Comparison of ENCODE assay signal across 9 cellular contexts in genomic region chr1:38026592-38027200, GRCh38. TPM values are rescaled to one million over a fixed set of nuclear protein-coding genes. Genes with fewer than 3 reads are reported as not detected.
DNase-seq lines count a peak whose midpoint lies in the region; ATAC-seq, FAIRE-seq and TF ChIP-seq lines count a peak whose summit lies in the region.
"Had no signal": no experiment of that assay in that cellular context is flagged by ENCODE, and none has a peak within 500 bp of the region (broad histone marks: within the 10 kb centered on the region; RNA-seq: fewer than 3 reads in every experiment).

No MANE protein-coding gene starts in this region.

- H3K4me1 Mint-ChIP-seq in type B pancreatic cell (ENCODE audit: unreplicated experiment), result peaks cover 22% of the 10 kb centered on the region
- H3K4me1 Mint-ChIP-seq in stimulated activated memory B cell treated with anti-CD40 and anti-IgM and Interleukin-4, amounts not matched to agents 10 μg/mL and 1 μg/mL and 100 μg/mL, for 72 hours, result peaks cover 53% of the 10 kb centered on the region

- POLR2A ChIA-PET in K562 (lab: Yijun Ruan, JAX), result interaction anchor here (0.6 to 7.5 kb wide), 9 partner anchors 8 to 554 kb away, joined by 3 to 71 read pairs (median 7); partner anchors contain the start of gene UTP11

- peaks cover 3% of the 10 kb centered on the region; the same call in 1 of the 3 replicates for H3K79me2 ChIP-seq in K562 (ENCODE audit: control insufficient read depth, insufficient read depth, low read length)

- peak; percentile 80 for FAIRE-seq in K562 (lab: Jason Lieb, UNC)

- H3K9me3 ChIP-seq in BE2C, result no peaks in the 10 kb centered on the region
- no peaks in the 10 kb centered on the region for H3K9me3 ChIP-seq in K562 (replicated peaks; ENCODE audit: control insufficient read depth, insufficient read depth, low read depth, low read length)
- H3K9me3 ChIP-seq: thoracic aorta had no signal

- peaks cover 12% of the 10 kb centered on the region for H3K36me3 Mint-ChIP-seq in type B pancreatic cell
- H3K36me3 Mint-ChIP-seq in stimulated activated memory B cell treated with anti-CD40 and anti-IgM and Interleukin-4, amounts not matched to agents 10 μg/mL and 1 μg/mL and 100 μg/mL, for 72 hours, result peaks cover 36% of the 10 kb centered on the region

- TF ChIP-seq POLR2A in K562 (conservative IDR thresholded peaks at IDR 0.05), result no peak; the same call in 1 of the 2 replicates

- CTCF ChIA-PET in K562 (lab: Yijun Ruan, JAX; ENCODE audit: low intra/inter-chr PET ratio), result interaction anchor here (0.6 kb wide), 3 partner anchors 551 to 1054 kb away, joined by 3 to 5 read pairs (median 4); no protein-coding TSS in a partner anchor

- peak; percentile 70 to 74 for TF ChIP-seq RAD21 in K562 (CRISPR knock-in tag; conservative IDR thresholded peaks at IDR 0.05 in 1 of 2, IDR thresholded peaks at IDR 0.05 in 1 of 2)

- TF ChIP-seq EP300 in K562 (IDR thresholded peaks at IDR 0.05; ENCODE audit: low read length), result no peak

- ATAC-seq in K562 (peak; percentile 69), left lobe of liver (peak; percentile 59)
- no peak for ATAC-seq in stimulated activated memory B cell treated with anti-CD40 and anti-IgM and Interleukin-4, amounts not matched to agents 10 μg/mL and 1 μg/mL and 100 μg/mL, for 72 hours

- WGBS in K562 (ENCODE audit: insufficient coverage, low coverage, missing lambda C conversion rate), result 83% methylated on average over 8 of the region's 8 CpGs

- H3K27ac Mint-ChIP-seq in type B pancreatic cell, result peak overlapping the region; percentile 9
- H3K27ac Mint-ChIP-seq in stimulated activated memory B cell treated with anti-CD40 and anti-IgM and Interleukin-4, amounts not matched to agents 10 μg/mL and 1 μg/mL and 100 μg/mL, for 72 hours, result no peak overlapping the region

- H3K36me3 ChIP-seq in BE2C, result no peaks in the 10 kb centered on the region
- H3K36me3 ChIP-seq in K562 (ENCODE audit: control insufficient read depth, insufficient read depth, low read length), result peaks cover 58% of the 10 kb centered on the region

- H3K4me1 ChIP-seq in BE2C, result peaks cover 31% of the 10 kb centered on the region
- peaks cover 10 to 34% of the 10 kb centered on the region in 2 experiments; a peak in 4 of 5 replicates for H3K4me1 ChIP-seq in K562 (replicated peaks in 1 of 2; ENCODE audit: control insufficient read depth in 2 of 2, insufficient read depth in 2 of 2, low read length in 2 of 2)

- no peak overlapping the region for H3K4me3 Mint-ChIP-seq in type B pancreatic cell
- no peak overlapping the region for H3K4me3 Mint-ChIP-seq in stimulated activated memory B cell treated with anti-CD40 and anti-IgM and Interleukin-4, amounts not matched to agents 10 μg/mL and 1 μg/mL and 100 μg/mL, for 72 hours

- H3K9ac ChIP-seq in K562 (ENCODE audit: insufficient read depth in 1 of 2, low read depth in 2 of 2, low read length in 2 of 2), result peak overlapping the region in 1 of 2 experiments; percentile 42; a peak in 2 of 4 replicates

- no peaks in the 10 kb centered on the region for H3K9me1 ChIP-seq in K562 (ENCODE audit: control insufficient read depth, insufficient read depth, low read length)

- H2AFZ ChIP-seq in K562 (ENCODE audit: low read depth, low read length), result no peak overlapping the region

- TF ChIP-seq CTCF in BE2C (IDR thresholded peaks at IDR 0.05; ENCODE audit: low read depth, low read length) (peak; percentile 76), GM12875 (IDR thresholded peaks at IDR 0.05; ENCODE audit: borderline replicate concordance, insufficient read depth, low read depth, low read length) (peak; percentile 64), K562 (IDR thresholded peaks at IDR 0.05 in 2 of 3, conservative IDR thresholded peaks at IDR 0.05 in 1 of 3; ENCODE audit: insufficient read depth in 2 of 3, low read depth in 1 of 3, low read length in 3 of 3) (peak; percentile 67 to 82 (median 77)), type B pancreatic cell (conservative IDR thresholded peaks at IDR 0.05) (peak; percentile 86)

- no TSS peak for BruUV-seq in K562 (replicated peaks; lab: Mats Ljungman, UMichigan)

- H3K9me3 Mint-ChIP-seq in type B pancreatic cell, result no peaks in the 10 kb centered on the region
- no peaks in the 10 kb centered on the region for H3K9me3 Mint-ChIP-seq in stimulated activated memory B cell treated with anti-CD40 and anti-IgM and Interleukin-4, amounts not matched to agents 10 μg/mL and 1 μg/mL and 100 μg/mL, for 72 hours

- no peaks in the 10 kb centered on the region for H3K27me3 ChIP-seq in BE2C
- no peaks in the 10 kb centered on the region for H3K27me3 ChIP-seq in K562 (ENCODE audit: control insufficient read depth in 2 of 2, insufficient read depth in 2 of 2, low read length in 2 of 2)

- DNase-seq in BE2C, result peak; percentile 62
- peak; percentile 46 for DNase-seq in NCI-H526 treated with DMSO at 0.1 percent for 48 hours (lab: John Stamatoyannopoulos, UW)
- peak in 2 of 4 experiments; percentile 58 to 65 for DNase-seq in K562 (ENCODE audit: extremely low read depth in 1 of 4, low spot score in 3 of 4)
- no peak for DNase-seq in left lobe of liver (ENCODE audit: low spot score)
- DNase-seq in type B pancreatic cell (ENCODE audit: extremely low spot score, unreplicated experiment), result peak; percentile 74
- DNase-seq in cerebellar nuclear complex (lab: John Stamatoyannopoulos, UW), result no peak

- H3K27me3 Mint-ChIP-seq in type B pancreatic cell, result no peaks in the 10 kb centered on the region
- no peaks in the 10 kb centered on the region for H3K27me3 Mint-ChIP-seq in stimulated activated memory B cell treated with anti-CD40 and anti-IgM and Interleukin-4, amounts not matched to agents 10 μg/mL and 1 μg/mL and 100 μg/mL, for 72 hours

- peaks cover 21% of the 10 kb centered on the region for H4K20me1 ChIP-seq in K562 (replicated peaks; ENCODE audit: control insufficient read depth, insufficient read depth, low read length)

- no peak overlapping the region for H3K4me3 ChIP-seq in BE2C (ENCODE audit: low read depth, low read length)
- H3K4me3 ChIP-seq in GM12875 (ENCODE audit: low read depth, low read length), result no peak overlapping the region
- H3K4me3 ChIP-seq in K562, result no peak overlapping the region
- H3K4me3 ChIP-seq: thoracic aorta had no signal

- in situ Hi-C loops in K562 (cut with MboI), result loop anchor here (25.0 kb wide), 1 partner anchor 561 kb away; no protein-coding TSS in a partner anchor

- intact Hi-C loops in K562 (cut with micrococcal nuclease), result no loop called here

- no peak overlapping the region for H3K27ac ChIP-seq in K562 (ENCODE audit: extremely low read depth, low read depth, low read length)
- H3K27ac ChIP-seq: thoracic aorta had no signal

- no peak overlapping the region for H3K4me2 ChIP-seq in K562 (ENCODE audit: insufficient read depth, low read length)

RNA-seq across cellular contexts. Expression of gene UTP11, which starts 14.2 kb away (rescaled TPM):
- 27.7 TPM for polyA plus RNA-seq in BE2C (2012; ENCODE audit: insufficient read depth, insufficient read length, low read depth)
- total RNA-seq in K562 (2011; cell fraction: chromatin; rRNA removed; ENCODE audit: low replicate concordance), result 67.0 and 115 TPM in 2 replicates
- total RNA-seq in K562 (2011; cell fraction: nucleolus; rRNA removed), result 37.6 and 49.2 TPM in 2 replicates
- 97.2 and 146 TPM in 2 replicates for total RNA-seq in K562 (2011; cell fraction: nucleoplasm; rRNA removed)
- total RNA-seq in K562 (2014; rRNA removed), result 125 and 137 TPM in 2 replicates
- total RNA-seq in K562 (2014; rRNA removed; fragmentation: Illumina TruSeq; extraction: Trizol), result 215 and 251 TPM in 2 replicates
- total RNA-seq in K562 (2015; rRNA removed; fragmentation: Illumina TruSeq; extraction: Trizol), result 214 and 221 TPM in 2 replicates
- total RNA-seq in K562 (2021), result 124 and 129 TPM in 2 replicates
- 67.6 and 91.1 TPM in 2 replicates for polyA plus RNA-seq in K562 (2011; rRNA removed)
- 22.4 and 42.7 TPM in 2 replicates for polyA plus RNA-seq in K562 (2011; cell fraction: cytosol; rRNA removed)
- polyA plus RNA-seq in K562 (2011; cell fraction: nucleus; rRNA removed), result 18.0 and 28.1 TPM in 2 replicates
- 76.5 and 96.7 TPM in 2 replicates for polyA plus RNA-seq in K562 (2012)
- 329 and 378 TPM in 2 replicates for polyA plus RNA-seq in K562 (2014; fragmentation: Illumina TruSeq; extraction: Trizol)
- 100 to 1,000 TPM; 269 to 303 TPM for polyA plus RNA-seq in K562 (2014; fragmentation: Nextera tagmentation; extraction: Ambion mirVana)
- polyA plus RNA-seq in K562 (2014; rRNA removed), result 167 and 253 TPM in 2 replicates
- polyA minus RNA-seq in K562 (2011; rRNA and poly(A)+ RNA removed), result 46.0 and 51.0 TPM in 2 replicates
- 25.8 and 26.4 TPM in 2 replicates for polyA minus RNA-seq in K562 (2011; cell fraction: cytosol; rRNA and poly(A)+ RNA removed)
- 17.6 and 38.0 TPM in 2 replicates for polyA minus RNA-seq in K562 (2011; cell fraction: nucleus; rRNA and poly(A)+ RNA removed)
- 8.2 TPM for total RNA-seq in left lobe of liver
- total RNA-seq in type B pancreatic cell (ENCODE audit: low replicate concordance), result 22.7 and 33.1 TPM in 2 replicates

RNA-seq across cellular contexts. Expression of gene POU3F1, which starts 19.9 kb away (rescaled TPM):
- 0.91 TPM for polyA plus RNA-seq in BE2C (2012; ENCODE audit: insufficient read depth, insufficient read length, low read depth)
- total RNA-seq in K562 (2011; cell fraction: chromatin; rRNA removed; ENCODE audit: low replicate concordance), result not detected in 2 replicates
- 0.13 TPM in 1 of 2 replicates, not detected in the other for total RNA-seq in K562 (2011; cell fraction: nucleolus; rRNA removed)
- not detected in 2 replicates for total RNA-seq in K562 (2011; cell fraction: nucleoplasm; rRNA removed)
- total RNA-seq in K562 (2014; rRNA removed) (0.08 and 0.09 TPM in 2 replicates), K562 (2014; rRNA removed; fragmentation: Illumina TruSeq; extraction: Trizol) (not detected in 2 replicates), K562 (2015; rRNA removed; fragmentation: Illumina TruSeq; extraction: Trizol) (not detected in 2 replicates), K562 (2021) (not detected in 2 replicates), left lobe of liver (0.08 TPM), type B pancreatic cell (ENCODE audit: low replicate concordance) (0.69 and 2.8 TPM in 2 replicates)
- polyA plus RNA-seq in K562 (2011; rRNA removed) (0.05 TPM in 1 of 2 replicates, not detected in the other), K562 (2014; fragmentation: Illumina TruSeq; extraction: Trizol) (not detected in 2 replicates), K562 (2014; fragmentation: Nextera tagmentation; extraction: Ambion mirVana) (not detected), K562 (2014; rRNA removed) (not detected in 2 replicates)
- polyA plus RNA-seq in K562 (2011; cell fraction: cytosol; rRNA removed), result not detected in 2 replicates
- 0.06 and 0.15 TPM in 2 replicates for polyA plus RNA-seq in K562 (2011; cell fraction: nucleus; rRNA removed)
- polyA plus RNA-seq in K562 (2012), result not detected in 2 replicates
- polyA minus RNA-seq in K562 (2011; rRNA and poly(A)+ RNA removed), result not detected in 2 replicates
- polyA minus RNA-seq in K562 (2011; cell fraction: cytosol; rRNA and poly(A)+ RNA removed), result not detected in 2 replicates
- 0.13 and 0.33 TPM in 2 replicates for polyA minus RNA-seq in K562 (2011; cell fraction: nucleus; rRNA and poly(A)+ RNA removed)
- total RNA-seq: thoracic aorta had no signal

RNA-seq across cellular contexts. Expression of gene FHL3, which starts 21.4 kb away (rescaled TPM):
- 40.6 TPM for polyA plus RNA-seq in BE2C (2012; ENCODE audit: insufficient read depth, insufficient read length, low read depth)
- 89.8 and 202 TPM in 2 replicates for total RNA-seq in K562 (2011; cell fraction: chromatin; rRNA removed; ENCODE audit: low replicate concordance)
- total RNA-seq in K562 (2011; cell fraction: nucleolus; rRNA removed), result 99.7 and 116 TPM in 2 replicates
- 98.0 and 139 TPM in 2 replicates for total RNA-seq in K562 (2011; cell fraction: nucleoplasm; rRNA removed)
- 55.7 and 80.3 TPM in 2 replicates for total RNA-seq in K562 (2014; rRNA removed)
- 22.6 and 27.7 TPM in 2 replicates for total RNA-seq in K562 (2014; rRNA removed; fragmentation: Illumina TruSeq; extraction: Trizol)
- 34.1 and 35.1 TPM in 2 replicates for total RNA-seq in K562 (2015; rRNA removed; fragmentation: Illumina TruSeq; extraction: Trizol)
- total RNA-seq in K562 (2021), result 123 and 144 TPM in 2 replicates
- polyA plus RNA-seq in K562 (2011; rRNA removed), result 14.8 and 18.9 TPM in 2 replicates
- polyA plus RNA-seq in K562 (2011; cell fraction: cytosol; rRNA removed), result 31.0 and 53.9 TPM in 2 replicates
- polyA plus RNA-seq in K562 (2011; cell fraction: nucleus; rRNA removed), result 58.4 and 84.8 TPM in 2 replicates
- polyA plus RNA-seq in K562 (2012), result 76.0 and 140 TPM in 2 replicates
- 117 and 145 TPM in 2 replicates for polyA plus RNA-seq in K562 (2014; fragmentation: Illumina TruSeq; extraction: Trizol)
- 1 to 10 TPM; 6.1 to 8.0 TPM for polyA plus RNA-seq in K562 (2014; fragmentation: Nextera tagmentation; extraction: Ambion mirVana)
- polyA plus RNA-seq in K562 (2014; rRNA removed), result 56.7 and 61.4 TPM in 2 replicates
- 26.4 and 29.9 TPM in 2 replicates for polyA minus RNA-seq in K562 (2011; rRNA and poly(A)+ RNA removed)
- 46.4 and 60.9 TPM in 2 replicates for polyA minus RNA-seq in K562 (2011; cell fraction: cytosol; rRNA and poly(A)+ RNA removed)
- polyA minus RNA-seq in K562 (2011; cell fraction: nucleus; rRNA and poly(A)+ RNA removed), result 41.9 and 46.1 TPM in 2 replicates
- total RNA-seq in left lobe of liver, result 2.3 TPM
- 7.0 and 25.1 TPM in 2 replicates for total RNA-seq in type B pancreatic cell (ENCODE audit: low replicate concordance)

RNA-seq across cellular contexts. Expression of gene SF3A3, which starts 36.9 kb away (rescaled TPM):
- polyA plus RNA-seq in BE2C (2012; ENCODE audit: insufficient read depth, insufficient read length, low read depth), result 74.2 TPM
- 120 and 207 TPM in 2 replicates for total RNA-seq in K562 (2011; cell fraction: chromatin; rRNA removed; ENCODE audit: low replicate concordance)
- total RNA-seq in K562 (2011; cell fraction: nucleolus; rRNA removed), result 64.9 and 65.3 TPM in 2 replicates
- total RNA-seq in K562 (2011; cell fraction: nucleoplasm; rRNA removed), result 96.5 and 110 TPM in 2 replicates
- total RNA-seq in K562 (2014; rRNA removed) (237 and 305 TPM in 2 replicates), K562 (2014; rRNA removed; fragmentation: Illumina TruSeq; extraction: Trizol) (303 and 319 TPM in 2 replicates), K562 (2015; rRNA removed; fragmentation: Illumina TruSeq; extraction: Trizol) (348 and 384 TPM in 2 replicates), K562 (2021) (177 and 184 TPM in 2 replicates), left lobe of liver (21.0 TPM), type B pancreatic cell (ENCODE audit: low replicate concordance) (56.1 and 86.5 TPM in 2 replicates)
- polyA plus RNA-seq in K562 (2011; rRNA removed) (131 and 193 TPM in 2 replicates), K562 (2014; fragmentation: Illumina TruSeq; extraction: Trizol) (305 and 350 TPM in 2 replicates), K562 (2014; fragmentation: Nextera tagmentation; extraction: Ambion mirVana) (100 to 1,000 TPM; 197 to 467 TPM), K562 (2014; rRNA removed) (237 and 245 TPM in 2 replicates)
- polyA plus RNA-seq in K562 (2011; cell fraction: cytosol; rRNA removed), result 44.6 and 75.3 TPM in 2 replicates
- 44.8 and 71.7 TPM in 2 replicates for polyA plus RNA-seq in K562 (2011; cell fraction: nucleus; rRNA removed)
- polyA plus RNA-seq in K562 (2012), result 105 and 258 TPM in 2 replicates
- 201 and 210 TPM in 2 replicates for polyA minus RNA-seq in K562 (2011; rRNA and poly(A)+ RNA removed)
- 101 and 121 TPM in 2 replicates for polyA minus RNA-seq in K562 (2011; cell fraction: cytosol; rRNA and poly(A)+ RNA removed)
- polyA minus RNA-seq in K562 (2011; cell fraction: nucleus; rRNA and poly(A)+ RNA removed), result 39.4 and 86.4 TPM in 2 replicates

Comparison
In these comparisons a context has a peak if more than half of its experiments do, and no peak if none do; other contexts are left out.
1. DNase-seq: peak in BE2C (single experiment), NCI-H526 treated with DMSO at 0.1 percent for 48 hours (single experiment) and type B pancreatic cell (single experiment); none in left lobe of liver (single experiment) and cerebellar nuclear complex (0 of 2).
2. Peak in every context shown above with its lines, with median percentiles within 50 percentile points of each other: CTCF ChIP-seq.